Comparison of ENCODE assay signal across 21 cellular contexts in genomic region chr7:105666324-105666723, GRCh38.
"Had no signal": no experiment of that assay in that cellular context is flagged by ENCODE, and none has a peak within 500 bp of the region (broad histone marks: within the 10 kb centered on the region; RNA-seq: fewer than 3 reads in every experiment).

No MANE protein-coding gene starts in this region.

- ATAC-seq: activated CD4-positive, alpha-beta T cell treated with anti-CD3 and anti-CD28 coated beads for 36 hours; activated CD8-positive, alpha-beta T cell treated with anti-CD3 and anti-CD28 coated beads for 36 hours; body of pancreas had no signal

- H3K27ac ChIP-seq: ascending aorta, body of pancreas, PC-9 had no signal

- H3K27me3 ChIP-seq: ascending aorta, body of pancreas had no signal

- H3K4me3 Mint-ChIP-seq: activated CD4-positive, alpha-beta T cell treated with anti-CD3 and anti-CD28 coated beads for 36 hours; activated CD8-positive, alpha-beta T cell treated with anti-CD3 and anti-CD28 coated beads for 36 hours; activated naive CD4-positive, alpha-beta T cell treated with anti-CD3 and anti-CD28 coated beads, Interleukin-2, amount 50 U/mL, for 24 hours; activated T-helper 1 cell treated with anti-CD3 and anti-CD28 coated beads, Interleukin-12 subunit alpha, Interleukin-12 subunit beta, Interleukin-2, Interleukin-4 antibody, amounts not matched to agents 30 ng/mL and 10 ng/mL and 1 ng/mL, durations not matched to agents 14 hours and 24 hours and 36 hours; T-helper 1 cell treated with Interleukin-12 subunit alpha and Interleukin-12 subunit beta and Interleukin-4 antibody, amounts not matched to agents 30 μg/mL and 1 μg/mL, for 36 hours had no signal

- H3K27ac Mint-ChIP-seq: activated CD4-positive, alpha-beta T cell treated with anti-CD3 and anti-CD28 coated beads for 36 hours; activated CD8-positive, alpha-beta T cell treated with anti-CD3 and anti-CD28 coated beads for 36 hours; activated naive CD4-positive, alpha-beta T cell treated with anti-CD3 and anti-CD28 coated beads, Interleukin-2, amount 50 U/mL, for 24 hours; activated T-helper 1 cell treated with anti-CD3 and anti-CD28 coated beads, Interleukin-12 subunit alpha, Interleukin-12 subunit beta, Interleukin-2, Interleukin-4 antibody, amounts not matched to agents 30 ng/mL and 10 ng/mL and 1 ng/mL, durations not matched to agents 14 hours and 24 hours and 36 hours; T-helper 1 cell treated with Interleukin-12 subunit alpha and Interleukin-12 subunit beta and Interleukin-4 antibody, amounts not matched to agents 30 μg/mL and 1 μg/mL, for 36 hours had no signal

- H3K4me3 ChIP-seq: ascending aorta, body of pancreas, PC-9 had no signal

- H3K27me3 Mint-ChIP-seq: activated CD4-positive, alpha-beta T cell treated with anti-CD3 and anti-CD28 coated beads for 36 hours; activated CD8-positive, alpha-beta T cell treated with anti-CD3 and anti-CD28 coated beads for 36 hours; activated naive CD4-positive, alpha-beta T cell treated with anti-CD3 and anti-CD28 coated beads, Interleukin-2, amount 50 U/mL, for 24 hours had no signal

- DNase-seq: activated CD4-positive, alpha-beta T cell treated with anti-CD3 and anti-CD28 coated beads for 36 hours; activated CD4-positive, alpha-beta T cell treated with anti-CD3 and anti-CD28 coated beads, Interleukin-2, amount 50 U/mL, for 1 hour; activated CD4-positive, CD25-positive, alpha-beta regulatory T cell; activated CD8-positive, alpha-beta memory T cell treated with anti-CD3 and anti-CD28 coated beads, Interleukin-2, amount 50 U/mL, for 4 hours; activated CD8-positive, alpha-beta T cell treated with anti-CD3 and anti-CD28 coated beads for 36 hours; activated effector memory CD4-positive, alpha-beta T cell treated with Interleukin-2 at 50 U/mL for 16 hours; activated naive CD4-positive, alpha-beta T cell; body of pancreas; KBM-7; NCI-H1048; NCI-H1930; NCI-H2171; NCI-H226; NCI-H526; PC-9; SHP77 treated with DMSO at 0.1 percent for 48 hours; T-helper 9 cell had no signal

- H2AFZ ChIP-seq: PC-9 had no signal

- H3K9me3 Mint-ChIP-seq: activated CD8-positive, alpha-beta T cell treated with anti-CD3 and anti-CD28 coated beads for 36 hours; activated naive CD4-positive, alpha-beta T cell treated with anti-CD3 and anti-CD28 coated beads, Interleukin-2, amount 50 U/mL, for 24 hours; activated T-helper 1 cell treated with anti-CD3 and anti-CD28 coated beads, Interleukin-12 subunit alpha, Interleukin-12 subunit beta, Interleukin-2, Interleukin-4 antibody, amounts not matched to agents 30 ng/mL and 10 ng/mL and 1 ng/mL, durations not matched to agents 14 hours and 24 hours and 36 hours; T-helper 1 cell treated with Interleukin-12 subunit alpha and Interleukin-12 subunit beta and Interleukin-4 antibody, amounts not matched to agents 30 μg/mL and 1 μg/mL, for 36 hours had no signal

- H3K9me3 ChIP-seq: ascending aorta, body of pancreas had no signal

- H3K4me1 ChIP-seq: ascending aorta had no signal
